8 cellular contexts compared by ENCODE assay signal in the genomic region with DNA sequence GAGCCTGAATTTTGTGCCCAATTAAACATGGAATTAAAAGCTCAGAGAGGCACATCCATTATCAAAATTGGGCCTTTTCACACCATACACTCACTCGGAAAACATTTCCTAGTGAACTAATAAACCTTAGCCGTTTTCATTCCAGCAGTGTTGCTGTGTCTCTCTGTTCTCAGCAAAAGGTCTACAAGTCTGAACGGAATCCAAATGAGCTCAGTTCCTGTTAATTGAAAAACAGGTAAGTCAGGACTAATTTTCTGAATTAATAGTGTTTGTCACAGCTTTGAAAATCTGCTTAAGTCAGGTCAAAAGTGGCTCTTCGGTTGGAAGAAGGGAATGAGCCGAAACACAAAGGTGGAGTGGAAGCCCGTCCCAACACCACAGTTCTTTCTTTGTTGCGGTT.
"Had no signal": no experiment of that assay in that cellular context is flagged by ENCODE, and none has a peak within 500 bp of the region (broad histone marks: within the 10 kb centered on the region; RNA-seq: fewer than 3 reads in every experiment).

No MANE protein-coding gene starts in this region.

- H3K27ac Mint-ChIP-seq: H9 had no signal

- FAIRE-seq: H54, HTR-8/SVneo, K562 had no signal

- H3K9me3 Mint-ChIP-seq: H9 had no signal

- ATAC-seq: K562 had no signal

- H3K4me3 ChIP-seq: K562 had no signal

- DNase-seq: GOT3, H9, HCEC 1CT, IMR-90, KG1 had no signal

- H3K4me3 Mint-ChIP-seq: H9 had no signal
